ENCODE assay signal across 1 cellular context in genomic region chr12:49264873-49265792, GRCh38.
TF ChIP-seq lines count a peak whose summit lies in the region.

TUBA1C (plus strand) TSS chr12:49265082; CDS start chr12:49265182, 100 bp downstream.

TF ChIP-seq in K562, 482 proteins besides CTCF, POLR2A, EP300 and RAD21 (continued from another document and continues in another):
- no peak for TF ChIP-seq ZNF407 (IDR thresholded peaks at IDR 0.05; ENCODE audit: low read depth)
- no peak for TF ChIP-seq U2AF1 (optimal IDR thresholded peaks at IDR 0.05; ENCODE audit: low read depth, low read length)
- peak; percentile 96; the same call in 1 of the 2 replicates for TF ChIP-seq POLR2AphosphoS2 (IDR thresholded peaks at IDR 0.05; ENCODE audit: low read length)
- TF ChIP-seq, protein P1, sequence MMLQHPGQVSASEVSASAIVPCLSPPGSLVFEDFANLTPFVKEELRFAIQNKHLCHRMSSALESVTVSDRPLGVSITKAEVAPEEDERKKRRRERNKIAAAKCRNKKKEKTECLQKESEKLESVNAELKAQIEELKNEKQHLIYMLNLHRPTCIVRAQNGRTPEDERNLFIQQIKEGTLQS (IDR thresholded peaks at IDR 0.05): peak; percentile 88
- TF ChIP-seq, protein P1 (CRISPR knock-in tag; conservative IDR thresholded peaks at IDR 0.05): peak; percentile 87
- no peak for TF ChIP-seq SIX5 (IDR thresholded peaks at IDR 0.05; ENCODE audit: borderline replicate concordance in 1 of 2, insufficient read depth in 1 of 2, low read depth in 1 of 2, low read length in 2 of 2)
- TF ChIP-seq SMARCC2 (IDR thresholded peaks at IDR 0.05; ENCODE audit: low read depth): 0 out of 2 replicates have a peak, but pooled peaks have one; percentile 28
- TF ChIP-seq CTBP1 (IDR thresholded peaks at IDR 0.05; ENCODE audit: borderline replicate concordance): 0 out of 2 replicates have a peak, but pooled peaks have one; percentile 60
- peak; percentile 79 for TF ChIP-seq SP1 (CRISPR knock-in tag; IDR thresholded peaks at IDR 0.05)
- peak; percentile 92; the same call in 1 of the 2 replicates for TF ChIP-seq ZC3H4 (CRISPR knock-in tag; IDR thresholded peaks at IDR 0.05; ENCODE audit: borderline replicate concordance)
- TF ChIP-seq RBFOX2 (IDR thresholded peaks at IDR 0.05; ENCODE audit: low read depth, low read length): peak; percentile 97
- TF ChIP-seq ZNF324 (CRISPR knock-in tag; IDR thresholded peaks at IDR 0.05): no peak
- no peak for TF ChIP-seq ZNF561 (CRISPR knock-in tag; conservative IDR thresholded peaks at IDR 0.05)
- TF ChIP-seq MNT (conservative IDR thresholded peaks at IDR 0.05): peak; percentile 93 to 96
- no peak for TF ChIP-seq MITF (IDR thresholded peaks at IDR 0.05)
- no peak for TF ChIP-seq PHF20 (IDR thresholded peaks at IDR 0.05; ENCODE audit: partially characterized antibody)
- peak; percentile 54; the same call in 1 of the 2 replicates for TF ChIP-seq ZBTB17 (CRISPR knock-in tag; IDR thresholded peaks at IDR 0.05)
- no peak for TF ChIP-seq ZKSCAN3 (CRISPR knock-in tag; IDR thresholded peaks at IDR 0.05)
- TF ChIP-seq RFX1 (IDR thresholded peaks at IDR 0.05): no peak
- TF ChIP-seq MAZ (CRISPR knock-in tag; conservative IDR thresholded peaks at IDR 0.05 in 1 of 2, IDR thresholded peaks at IDR 0.05 in 1 of 2): peak; percentile 32 to 58
- TF ChIP-seq ASH1L (IDR thresholded peaks at IDR 0.05; ENCODE audit: borderline replicate concordance, low read depth, partially characterized antibody): no peak
- TF ChIP-seq, protein P2, sequence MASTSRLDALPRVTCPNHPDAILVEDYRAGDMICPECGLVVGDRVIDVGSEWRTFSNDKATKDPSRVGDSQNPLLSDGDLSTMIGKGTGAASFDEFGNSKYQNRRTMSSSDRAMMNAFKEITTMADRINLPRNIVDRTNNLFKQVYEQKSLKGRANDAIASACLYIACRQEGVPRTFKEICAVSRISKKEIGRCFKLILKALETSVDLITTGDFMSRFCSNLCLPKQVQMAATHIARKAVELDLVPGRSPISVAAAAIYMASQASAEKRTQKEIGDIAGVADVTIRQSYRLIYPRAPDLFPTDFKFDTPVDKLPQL (IDR thresholded peaks at IDR 0.05; ENCODE audit: extremely low read depth, insufficient read length): peak; percentile 91
- peak; percentile 67; the same call in 1 of the 2 replicates for TF ChIP-seq MAFK (IDR thresholded peaks at IDR 0.05; ENCODE audit: low read length)
- TF ChIP-seq NFE2 (IDR thresholded peaks at IDR 0.05; ENCODE audit: low read depth): peak; percentile 96
- TF ChIP-seq, protein P3, sequence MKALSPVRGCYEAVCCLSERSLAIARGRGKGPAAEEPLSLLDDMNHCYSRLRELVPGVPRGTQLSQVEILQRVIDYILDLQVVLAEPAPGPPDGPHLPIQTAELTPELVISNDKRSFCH (CRISPR knock-in tag; IDR thresholded peaks at IDR 0.05): no peak
- TF ChIP-seq, protein P3 (tag; IDR thresholded peaks at IDR 0.05): peak; percentile 65; the same call in 1 of the 2 replicates
- no peak for TF ChIP-seq RBM17 (IDR thresholded peaks at IDR 0.05; ENCODE audit: borderline replicate concordance, low read depth, low read length)
- 0 out of 2 replicates have a peak, but pooled peaks have one; percentile 28 for TF ChIP-seq CREB1 (IDR thresholded peaks at IDR 0.05)
- no peak for TF ChIP-seq CREB1 (CRISPR knock-in tag; IDR thresholded peaks at IDR 0.05)
- TF ChIP-seq KHSRP (IDR thresholded peaks at IDR 0.05): no peak
- TF ChIP-seq TFAM (CRISPR knock-in tag; conservative IDR thresholded peaks at IDR 0.05): no peak
- TF ChIP-seq, protein P4, sequence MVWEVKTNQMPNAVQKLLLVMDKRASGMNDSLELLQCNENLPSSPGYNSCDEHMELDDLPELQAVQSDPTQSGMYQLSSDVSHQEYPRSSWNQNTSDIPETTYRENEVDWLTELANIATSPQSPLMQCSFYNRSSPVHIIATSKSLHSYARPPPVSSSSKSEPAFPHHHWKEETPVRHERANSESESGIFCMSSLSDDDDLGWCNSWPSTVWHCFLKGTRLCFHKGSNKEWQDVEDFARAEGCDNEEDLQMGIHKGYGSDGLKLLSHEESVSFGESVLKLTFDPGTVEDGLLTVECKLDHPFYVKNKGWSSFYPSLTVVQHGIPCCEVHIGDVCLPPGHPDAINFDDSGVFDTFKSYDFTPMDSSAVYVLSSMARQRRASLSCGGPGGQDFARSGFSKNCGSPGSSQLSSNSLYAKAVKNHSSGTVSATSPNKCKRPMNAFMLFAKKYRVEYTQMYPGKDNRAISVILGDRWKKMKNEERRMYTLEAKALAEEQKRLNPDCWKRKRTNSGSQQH (CRISPR knock-in tag; IDR thresholded peaks at IDR 0.05): no peak
- TF ChIP-seq CREBBP (IDR thresholded peaks at IDR 0.05; ENCODE audit: low read depth, low read length): no peak
- TF ChIP-seq, protein P5, sequence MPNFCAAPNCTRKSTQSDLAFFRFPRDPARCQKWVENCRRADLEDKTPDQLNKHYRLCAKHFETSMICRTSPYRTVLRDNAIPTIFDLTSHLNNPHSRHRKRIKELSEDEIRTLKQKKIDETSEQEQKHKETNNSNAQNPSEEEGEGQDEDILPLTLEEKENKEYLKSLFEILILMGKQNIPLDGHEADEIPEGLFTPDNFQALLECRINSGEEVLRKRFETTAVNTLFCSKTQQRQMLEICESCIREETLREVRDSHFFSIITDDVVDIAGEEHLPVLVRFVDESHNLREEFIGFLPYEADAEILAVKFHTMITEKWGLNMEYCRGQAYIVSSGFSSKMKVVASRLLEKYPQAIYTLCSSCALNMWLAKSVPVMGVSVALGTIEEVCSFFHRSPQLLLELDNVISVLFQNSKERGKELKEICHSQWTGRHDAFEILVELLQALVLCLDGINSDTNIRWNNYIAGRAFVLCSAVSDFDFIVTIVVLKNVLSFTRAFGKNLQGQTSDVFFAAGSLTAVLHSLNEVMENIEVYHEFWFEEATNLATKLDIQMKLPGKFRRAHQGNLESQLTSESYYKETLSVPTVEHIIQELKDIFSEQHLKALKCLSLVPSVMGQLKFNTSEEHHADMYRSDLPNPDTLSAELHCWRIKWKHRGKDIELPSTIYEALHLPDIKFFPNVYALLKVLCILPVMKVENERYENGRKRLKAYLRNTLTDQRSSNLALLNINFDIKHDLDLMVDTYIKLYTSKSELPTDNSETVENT (CRISPR knock-in tag; IDR thresholded peaks at IDR 0.05): peak; percentile 58
- no peak for TF ChIP-seq HDGF (IDR thresholded peaks at IDR 0.05)
- TF ChIP-seq ELF2 (CRISPR knock-in tag; IDR thresholded peaks at IDR 0.05): peak; percentile 74
- no peak for TF ChIP-seq PHTF2 (CRISPR knock-in tag; IDR thresholded peaks at IDR 0.05)
- no peak for TF ChIP-seq ZNF408 (CRISPR knock-in tag; IDR thresholded peaks at IDR 0.05; ENCODE audit: low read depth)
- TF ChIP-seq NCOA2 (IDR thresholded peaks at IDR 0.05; ENCODE audit: partially characterized antibody in 2 of 2): no peak
- peak; percentile 66; the same call in 1 of the 2 replicates for TF ChIP-seq ZSCAN29 (IDR thresholded peaks at IDR 0.05)
- no peak for TF ChIP-seq ZFP30 (CRISPR knock-in tag; IDR thresholded peaks at IDR 0.05; ENCODE audit: borderline replicate concordance)
- TF ChIP-seq FOXM1 (IDR thresholded peaks at IDR 0.05; ENCODE audit: low read depth): no peak; the same call in none of the 2 replicates
- TF ChIP-seq FOXM1 (CRISPR knock-in tag; IDR thresholded peaks at IDR 0.05; ENCODE audit: low read depth): peak; percentile 100
- peak; percentile 41; the same call in 1 of the 2 replicates for TF ChIP-seq HEY1 (CRISPR knock-in tag; IDR thresholded peaks at IDR 0.05; ENCODE audit: borderline replicate concordance)
- TF ChIP-seq ZNF311 (CRISPR knock-in tag; IDR thresholded peaks at IDR 0.05): no peak
- peak; percentile 98 for TF ChIP-seq PML (IDR thresholded peaks at IDR 0.05; ENCODE audit: low read length)
- 0 out of 2 replicates have a peak, but pooled peaks have one; percentile 20 for TF ChIP-seq ZNF644 (tag; IDR thresholded peaks at IDR 0.05; ENCODE audit: low read depth)
- peak; percentile 46; the same call in 1 of the 2 replicates for TF ChIP-seq THRAP3 (IDR thresholded peaks at IDR 0.05; ENCODE audit: borderline replicate concordance)
- peak; percentile 68; the same call in 1 of the 2 replicates for TF ChIP-seq RAD51 (IDR thresholded peaks at IDR 0.05; ENCODE audit: borderline replicate concordance, low read depth)
